Comparison of ENCODE assay signal across 22 cellular contexts in the genomic region with DNA sequence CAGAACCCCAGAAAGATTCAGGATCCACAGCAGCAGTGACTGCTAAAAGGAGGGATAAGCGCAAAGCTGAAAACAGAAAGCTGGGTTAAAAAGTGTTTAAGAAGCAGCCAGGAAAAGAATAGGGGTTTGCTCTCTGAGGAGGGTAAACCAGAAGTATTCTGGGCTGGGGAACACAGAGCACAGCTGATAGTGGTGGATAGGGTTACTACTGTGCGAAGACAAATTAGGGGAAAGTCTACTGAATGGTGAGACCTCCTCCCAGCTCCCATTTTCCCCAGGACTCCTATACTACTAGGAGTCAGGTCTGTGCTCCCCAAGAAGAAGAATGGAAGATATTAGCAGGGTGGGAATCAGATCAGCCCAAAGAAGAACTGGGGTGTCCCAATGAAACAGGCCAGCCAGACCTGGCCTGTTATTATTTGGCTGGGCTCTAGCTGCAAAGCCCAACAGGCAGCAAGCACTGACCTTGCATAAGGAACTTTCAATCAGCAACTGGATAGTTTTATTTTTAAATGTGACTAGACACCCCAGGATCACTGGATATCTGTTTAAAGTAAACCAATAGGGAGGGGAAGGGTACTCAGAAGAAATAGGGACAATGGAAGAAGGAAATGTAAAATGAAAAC. TPM values are rescaled to one million over a fixed set of nuclear protein-coding genes. Genes with fewer than 3 reads are reported as not detected.
DNase-seq lines count a peak whose midpoint lies in the region; ATAC-seq, FAIRE-seq and TF ChIP-seq lines count a peak whose summit lies in the region.
"Had no signal": no experiment of that assay in that cellular context is flagged by ENCODE, and none has a peak within 500 bp of the region (broad histone marks: within the 10 kb centered on the region; RNA-seq: fewer than 3 reads in every experiment).

No MANE protein-coding gene starts in this region.

- peak overlapping the region; percentile 18 for H2AFZ ChIP-seq in H9 (ENCODE audit: low read length)
- H2AFZ ChIP-seq in H1 (ENCODE audit: low read length), result peak overlapping the region; percentile 95

- ATAC-seq in body of pancreas (no peak), HG03342 (IDR thresholded peaks at IDR 0.05; ENCODE audit: unreplicated experiment) (no peak)
- ATAC-seq: GM12878, HCT116, Panc1 had no signal

- no peak overlapping the region for H3K4me2 ChIP-seq in H9 (ENCODE audit: insufficient read depth, insufficient read length, low read length)
- H3K4me2 ChIP-seq in H1 (ENCODE audit: insufficient read depth in 1 of 2, low read depth in 2 of 2, low read length in 2 of 2), result no peak overlapping the region

- H3K9ac ChIP-seq in H9 (ENCODE audit: extremely low read depth, insufficient read length, low read length) (no peak overlapping the region), H1 (replicated peaks in 1 of 4; ENCODE audit: extremely low read depth in 1 of 4, low read depth in 3 of 4, low read length in 3 of 4) (no peak overlapping the region)

- H3K27me3 ChIP-seq in H9 (ENCODE audit: insufficient read depth, low read length), result no peaks in the 10 kb centered on the region
- H3K27me3 ChIP-seq in H1 (replicated peaks in 1 of 4; ENCODE audit: control insufficient read depth in 3 of 4, extremely low read depth in 1 of 4, insufficient read depth in 3 of 4, low read length in 3 of 4), result peaks cover 0 to 1% (median 0%) of the 10 kb centered on the region in 4 experiments; a peak in 1 of 7 replicates
- H3K27me3 ChIP-seq in vagina, result no peaks in the 10 kb centered on the region
- no peaks in the 10 kb centered on the region for H3K27me3 ChIP-seq in body of pancreas
- H3K27me3 ChIP-seq: SJSA1 had no signal

- no peaks in the 10 kb centered on the region for H3K23me2 ChIP-seq in H9 (ENCODE audit: insufficient read length, low read depth, low read length, poor library complexity, severe bottlenecking)
- no peaks in the 10 kb centered on the region for H3K23me2 ChIP-seq in H1 (ENCODE audit: low read depth, low read length)

- H3K27me3 Mint-ChIP-seq in H9 (ENCODE audit: low read depth) (no peaks in the 10 kb centered on the region), immature natural killer cell (ENCODE audit: low read depth in 3 of 3) (peaks cover 0 to 2% (median 0%) of the 10 kb centered on the region in 3 donors)

- H2BK20ac ChIP-seq in H9 (ENCODE audit: low read depth, low read length, poor library complexity, severe bottlenecking) (no peak overlapping the region), H1 (ENCODE audit: low read length) (no peak overlapping the region)

- H3K4me1 ChIP-seq in H9 (ENCODE audit: insufficient read depth, low read length) (peaks cover 3% of the 10 kb centered on the region; the same call in 1 of the 2 replicates), H1 (replicated peaks in 1 of 4; ENCODE audit: control insufficient read depth in 3 of 4, insufficient read depth in 4 of 4, low read length in 3 of 4) (peaks cover 0 to 9% (median under 1%) of the 10 kb centered on the region in 4 experiments; a peak in 4 of 7 replicates), vagina (peaks cover 13% of the 10 kb centered on the region), body of pancreas (no peaks in the 10 kb centered on the region)
- H3K4me1 ChIP-seq: BE2C, SJSA1 had no signal

- H3T11ph ChIP-seq in H9 (ENCODE audit: low read length), result no peak overlapping the region

- H3K4me3 Mint-ChIP-seq in H9 (no peak overlapping the region), immature natural killer cell (no peak overlapping the region)

- H3K4me1 Mint-ChIP-seq in H9 (peaks cover 28 to 35% of the 10 kb centered on the region in 2 experiments), immature natural killer cell (no peaks in the 10 kb centered on the region)

- intact Hi-C loops in vagina (cut with DNase I) (no loop called here), body of pancreas (cut with DNase I) (no loop called here)

- no peak overlapping the region for H4K91ac ChIP-seq in H9 (ENCODE audit: insufficient read length, low read depth, low read length)
- H4K91ac ChIP-seq in H1 (replicated peaks; ENCODE audit: insufficient read length, low read length), result no peak overlapping the region

- H3K4ac ChIP-seq in H9 (ENCODE audit: low read depth, low read length) (no peak overlapping the region), H1 (replicated peaks; ENCODE audit: insufficient read length, low read depth, low read length) (no peak overlapping the region)

- POLR2A ChIA-PET in H1 (lab: Charles Lee; ENCODE audit: partially characterized antibody), result interaction anchor here (0.5 kb wide), 1 partner anchor 39 kb away, joined by 4 read pairs; no protein-coding TSS in a partner anchor

- CTCF ChIA-PET in H1 (lab: Charles Lee; ENCODE audit: partially characterized antibody), result interaction anchor here (0.6 kb wide), 2 partner anchors 470 to 1744 kb away, joined by 3 read pairs; no protein-coding TSS in a partner anchor

- H3K36me3 ChIP-seq in H1 (ENCODE audit: control insufficient read depth in 2 of 4, insufficient read depth in 4 of 4, low read length in 3 of 4) (no peaks in the 10 kb centered on the region), vagina (no peaks in the 10 kb centered on the region), body of pancreas (replicated peaks in 1 of 2; ENCODE audit: insufficient read depth in 1 of 2, low read depth in 2 of 2) (no peaks in the 10 kb centered on the region)
- H3K36me3 ChIP-seq: BE2C, SJSA1 had no signal

- H4K8ac ChIP-seq in H9 (replicated peaks; ENCODE audit: insufficient read length, low read depth, low read length) (no peak overlapping the region), H1 (ENCODE audit: extremely low read depth, insufficient read depth, low read length) (no peak overlapping the region)

- TF ChIP-seq CTCF in H9 (conservative IDR thresholded peaks at IDR 0.05) (no peak), H1 (IDR thresholded peaks at IDR 0.05; ENCODE audit: control extremely low read depth in 1 of 3, insufficient read depth in 1 of 3, low read depth in 1 of 3, low read length in 3 of 3) (no peak), vagina (IDR thresholded peaks at IDR 0.05) (no peak), body of pancreas (IDR thresholded peaks at IDR 0.05) (no peak)

- H3K9me3 Mint-ChIP-seq in H9, result no peaks in the 10 kb centered on the region
- peaks cover 0 to 4% (median 0%) of the 10 kb centered on the region in 6 donors for H3K9me3 Mint-ChIP-seq in immature natural killer cell

- H3K18ac ChIP-seq in H9 (ENCODE audit: insufficient read length, low read depth, low read length) (no peak overlapping the region), H1 (ENCODE audit: extremely low read depth, low read length) (no peak overlapping the region)

- no peak overlapping the region for H2BK120ac ChIP-seq in H9 (ENCODE audit: low read depth, low read length, poor library complexity, severe bottlenecking)
- no peak overlapping the region for H2BK120ac ChIP-seq in H1 (replicated peaks; ENCODE audit: low read depth, low read length)

- H3K4me3 ChIP-seq in H1 (ENCODE audit: extremely low read depth in 1 of 4, insufficient read depth in 2 of 4, low read depth in 3 of 4, low read length in 4 of 4) (no peak overlapping the region), vagina (no peak overlapping the region), body of pancreas (no peak overlapping the region)
- H3K4me3 ChIP-seq: GM12878, SJSA1 had no signal

- no peak overlapping the region for H2BK5ac ChIP-seq in H9 (ENCODE audit: insufficient read length, low read length)
- H2BK5ac ChIP-seq in H1 (ENCODE audit: low read depth, low read length), result no peak overlapping the region

- H2AK5ac ChIP-seq in H9 (ENCODE audit: insufficient read length, low read length) (no peak overlapping the region), H1 (ENCODE audit: low read depth, low read length) (no peak overlapping the region)

- H4K20me1 ChIP-seq in H9 (ENCODE audit: control insufficient read depth, insufficient read depth, insufficient read length) (no peaks in the 10 kb centered on the region), H1 (replicated peaks in 1 of 2; ENCODE audit: control insufficient read depth in 1 of 2, insufficient read depth in 2 of 2, low read length in 2 of 2) (no peaks in the 10 kb centered on the region)

- DNase-seq in H9, result no peak
- no peak for DNase-seq in H1 (ENCODE audit: low read depth in 1 of 2, low spot score in 2 of 2)
- DNase-seq in iPS-NIHi11 (ENCODE audit: low spot score), result peak; percentile 25
- DNase-seq in vagina (ENCODE audit: extremely low spot score in 2 of 2), result no peak
- DNase-seq in body of pancreas, result no peak
- DNase-seq in immature natural killer cell, result no peak
- DNase-seq: BE2C, DMS 273 treated with DMSO at 0.1 percent for 48 hours, DND-41, Karpas-422, NCI-H1694, NCI-H2081, NCI-H2171, NCI-H345, NCI-H524 treated with DMSO at 0.1 percent for 48 hours, NCI-H82 had no signal

- FAIRE-seq in H1 (lab: Jason Lieb, UNC), result no peak
- FAIRE-seq: GM12878 had no signal

- H3K79me1 ChIP-seq in H9 (ENCODE audit: insufficient read depth, low read depth, low read length, poor library complexity, severe bottlenecking) (no peaks in the 10 kb centered on the region), H1 (ENCODE audit: low read depth, low read length) (no peaks in the 10 kb centered on the region)

- H3K27ac ChIP-seq in H9 (ENCODE audit: insufficient read length, low read depth, low read length), result no peak overlapping the region
- no peak overlapping the region for H3K27ac ChIP-seq in H1 (ENCODE audit: low read depth, low read length)
- peak overlapping the region; percentile 46 for H3K27ac ChIP-seq in vagina
- H3K27ac ChIP-seq in body of pancreas, result no peak overlapping the region
- H3K27ac ChIP-seq: SJSA1 had no signal

- H3K79me2 ChIP-seq in H9 (ENCODE audit: insufficient read depth, low read length) (no peaks in the 10 kb centered on the region), H1 (ENCODE audit: control insufficient read depth in 1 of 2, insufficient read depth in 2 of 2, low read length in 2 of 2) (no peaks in the 10 kb centered on the region)

- no peak for TF ChIP-seq EP300 in H1 (IDR thresholded peaks at IDR 0.05; ENCODE audit: borderline replicate concordance in 1 of 2, low read depth in 2 of 2, low read length in 2 of 2)

- WGBS in H9 (ENCODE audit: extremely low coverage, insufficient read length, low lambda C conversion rate), result no CpG with 5 or more reads among the region's 2 CpGs
- WGBS in H1 (ENCODE audit: extremely low coverage in 1 of 2, insufficient coverage in 1 of 2, insufficient read length in 1 of 2, insufficient replicate concordance in 2 of 2, low coverage in 1 of 2, low lambda C conversion rate in 2 of 2, missing lambda C conversion rate in 1 of 2), 2 experiments, result 72% methylated on average over 2 of the region's 2 CpGs; no CpG with 5 or more reads in 1 of the 2 experiments
- 88 to 94% methylated on average over 2 of the region's 2 CpGs for WGBS in body of pancreas, 2 donors

- peaks cover 0 to 3% (median 0%) of the 10 kb centered on the region in 3 experiments; a peak in 3 of 7 replicates for H3K36me3 Mint-ChIP-seq in H9 (ENCODE audit: insufficient read depth in 1 of 3, low read depth in 3 of 3)
- peaks cover 0 to 3% (median 0%) of the 10 kb centered on the region in 3 donors for H3K36me3 Mint-ChIP-seq in immature natural killer cell

- no peak overlapping the region for H3K14ac ChIP-seq in H9 (ENCODE audit: insufficient read depth, low read length)
- H3K14ac ChIP-seq in H1 (ENCODE audit: insufficient read length), result no peak overlapping the region

- TF ChIP-seq POLR2A in H1 (IDR thresholded peaks at IDR 0.05; ENCODE audit: control extremely low read depth in 1 of 2, low read depth in 2 of 2, low read length in 2 of 2), result no peak
- TF ChIP-seq POLR2A in vagina (IDR thresholded peaks at IDR 0.05), result no peak
- TF ChIP-seq POLR2A in body of pancreas (IDR thresholded peaks at IDR 0.05), result no peak

- no peaks in the 10 kb centered on the region for H3K9me3 ChIP-seq in H9 (ENCODE audit: control insufficient read depth, low read depth, low read length)
- H3K9me3 ChIP-seq in H1 (ENCODE audit: insufficient read depth in 2 of 2, low read depth in 1 of 2, low read length in 1 of 2), result no peaks in the 10 kb centered on the region
- H3K9me3 ChIP-seq in vagina, result no peaks in the 10 kb centered on the region
- H3K9me3 ChIP-seq in body of pancreas, result no peaks in the 10 kb centered on the region
- H3K9me3 ChIP-seq: BE2C, SJSA1 had no signal

- H2BK12ac ChIP-seq in H9 (ENCODE audit: insufficient read length, low read depth, low read length) (no peak overlapping the region), H1 (ENCODE audit: low read depth, low read length) (peak overlapping the region; percentile 35; the same call in 1 of the 2 replicates)

- H3K23ac ChIP-seq in H9 (ENCODE audit: insufficient read length, low read depth, low read length), result no peak overlapping the region
- no peak overlapping the region for H3K23ac ChIP-seq in H1 (ENCODE audit: insufficient read length)

- no peak overlapping the region for H4K5ac ChIP-seq in H9 (ENCODE audit: insufficient read length, low read depth, low read length)
- H4K5ac ChIP-seq in H1 (ENCODE audit: insufficient read length, low read depth, low read length), result no peak overlapping the region

- no peak for TF ChIP-seq RAD21 in H1 (IDR thresholded peaks at IDR 0.05 in 1 of 2, conservative IDR thresholded peaks at IDR 0.05 in 1 of 2; ENCODE audit: low read depth in 2 of 2, low read length in 2 of 2)

- H3K56ac ChIP-seq in H9 (ENCODE audit: insufficient read length, low read depth, low read length), result no peak overlapping the region
- H3K56ac ChIP-seq in H1 (replicated peaks; ENCODE audit: insufficient read length, low read depth, low read length), result no peak overlapping the region

- H2BK15ac ChIP-seq in H9 (ENCODE audit: low read depth, low read length) (no peak overlapping the region), H1 (ENCODE audit: low read length) (no peak overlapping the region)

- H3K27ac Mint-ChIP-seq in H9 (no peak overlapping the region; a peak in 3 of 7 replicates), immature natural killer cell (no peak overlapping the region)

RNA-seq across cellular contexts. Expression of a gene that starts 43.5 kb away (rescaled TPM):
- total RNA-seq in H9 (2021), result 0.24 and 0.35 TPM in 2 replicates
- 1.4 and 1.6 TPM in 2 replicates for total RNA-seq in H1 (2021; fragmentation: NEBNext Ultra II Directional; extraction: Animal tissue kit (Norgen Biotek cat#: 25700))
- 0.48 and 0.49 TPM in 2 replicates for polyA plus RNA-seq in H1 (2011; rRNA removed)
- polyA plus RNA-seq in H1 (2011; cell fraction: cytosol; rRNA removed), result 0.56 TPM
- polyA plus RNA-seq in H1 (2011; cell fraction: nucleus; rRNA removed), result 0.23 TPM
- polyA plus RNA-seq in H1 (2012, experiment 1 of 2), result 0.50 to 0.74 TPM (median 0.56 TPM) in 4 replicates
- polyA plus RNA-seq in H1 (2012, experiment 2 of 2), result 0.24 TPM
- polyA plus RNA-seq in H1 (2013, experiment 1 of 2), result 1.8 TPM
- 1.7 TPM for polyA plus RNA-seq in H1 (2013, experiment 2 of 2)
- 0.41 and 1.0 TPM in 2 replicates for polyA minus RNA-seq in H1 (2011; rRNA and poly(A)+ RNA removed)
- 0.44 TPM for polyA minus RNA-seq in H1 (2011; cell fraction: cytosol; rRNA and poly(A)+ RNA removed)
- 0.50 TPM for polyA minus RNA-seq in H1 (2011; cell fraction: nucleus; rRNA and poly(A)+ RNA removed)
- 16.0 TPM for total RNA-seq in vagina
- total RNA-seq in body of pancreas, result under 1 TPM in 1 of 2 donors, not detected in 1; 0.26 TPM
- polyA plus RNA-seq in immature natural killer cell, result not detected
- total RNA-seq: GM12878, MCF 10A, SJSA1 had no signal
- polyA plus RNA-seq: GM12878 had no signal
